ENCODE assay signal across 8 cellular contexts in genomic region chr17:7241047-7241733, GRCh38. TPM values are rescaled to one million over a fixed set of nuclear protein-coding genes. Genes with fewer than 3 reads are reported as not detected.
DNase-seq lines count a peak whose midpoint lies in the region; ATAC-seq and TF ChIP-seq lines count a peak whose summit lies in the region.

No MANE protein-coding gene starts in this region.

- ATAC-seq in HG03108 (IDR thresholded peaks at IDR 0.05; ENCODE audit: unreplicated experiment) = no peak
- no peak for ATAC-seq in HG03342 (IDR thresholded peaks at IDR 0.05; ENCODE audit: unreplicated experiment)

- H3K27ac ChIP-seq in BLaER1 = peak overlapping the region; percentile 84
- H3K27ac ChIP-seq in Karpas-422 (ENCODE audit: low read length) = peak overlapping the region; percentile 76

- no peaks in the 10 kb centered on the region for H3K9me3 ChIP-seq in BLaER1
- no peaks in the 10 kb centered on the region for H3K9me3 ChIP-seq in Karpas-422 (ENCODE audit: low read length)

- peaks cover 25% of the 10 kb centered on the region for H4K20me1 ChIP-seq in BLaER1
- peaks cover 12% of the 10 kb centered on the region; the same call in 1 of the 2 replicates for H4K20me1 ChIP-seq in Karpas-422 (ENCODE audit: insufficient read depth, low read depth, low read length)

- H2AFZ ChIP-seq in Karpas-422 (ENCODE audit: low read length) = no peak overlapping the region

- no peaks in the 10 kb centered on the region for H3K27me3 Mint-ChIP-seq in dendritic cell treated with granulocyte-macrophage colony-stimulating factor and Interleukin-4, amounts not matched to agents 40 ng/mL and 50 ng/mL, for 4 days
- H3K27me3 Mint-ChIP-seq in nephron (ENCODE audit: low read depth) = no peaks in the 10 kb centered on the region

- H3K4me1 Mint-ChIP-seq in dendritic cell treated with granulocyte-macrophage colony-stimulating factor and Interleukin-4, amounts not matched to agents 40 ng/mL and 50 ng/mL, for 4 days (ENCODE audit: low read depth) = peaks cover 54% of the 10 kb centered on the region
- H3K4me1 Mint-ChIP-seq in nephron = peaks cover 46% of the 10 kb centered on the region

- DNase-seq in Karpas-422 (no peak), occipital lobe (lab: John Stamatoyannopoulos, UW) (no peak), amygdala (lab: John Stamatoyannopoulos, UW) (no peak)

- peak overlapping the region; percentile 82 for H3K4me2 ChIP-seq in BLaER1
- H3K4me2 ChIP-seq in Karpas-422 (ENCODE audit: low read depth, low read length, poor library complexity, severe bottlenecking) = peak overlapping the region; percentile 76

- H3K27me3 ChIP-seq in BLaER1 (no peaks in the 10 kb centered on the region), Karpas-422 (ENCODE audit: low read length) (no peaks in the 10 kb centered on the region)

- H3K4me3 ChIP-seq in BLaER1 (peak overlapping the region; percentile 92), Karpas-422 (ENCODE audit: low read length) (peak overlapping the region; percentile 97)

- peaks cover 34% of the 10 kb centered on the region for H3K79me2 ChIP-seq in Karpas-422 (ENCODE audit: low read length)

- intact Hi-C loops in dendritic cell treated with granulocyte-macrophage colony-stimulating factor and Interleukin-4, amounts not matched to agents 40 ng/mL and 50 ng/mL, for 4 days (cut with micrococcal nuclease) = loop anchor here (5.0 kb wide), 1 partner anchor 41 kb away; the partner anchor contains the start of gene SLC2A4

- no peak for TF ChIP-seq CTCF in nephron (IDR thresholded peaks at IDR 0.05; ENCODE audit: unreplicated experiment in 3 of 3)

- peak overlapping the region; percentile 98 for H3K27ac Mint-ChIP-seq in dendritic cell treated with granulocyte-macrophage colony-stimulating factor and Interleukin-4, amounts not matched to agents 40 ng/mL and 50 ng/mL, for 4 days
- H3K27ac Mint-ChIP-seq in nephron = peak overlapping the region; percentile 99

- H3K9me3 Mint-ChIP-seq in dendritic cell treated with granulocyte-macrophage colony-stimulating factor and Interleukin-4, amounts not matched to agents 40 ng/mL and 50 ng/mL, for 4 days = no peaks in the 10 kb centered on the region
- H3K9me3 Mint-ChIP-seq in nephron = no peaks in the 10 kb centered on the region

- H3K36me3 ChIP-seq in BLaER1 = peaks cover 52% of the 10 kb centered on the region
- peaks cover 13% of the 10 kb centered on the region; the same call in 1 of the 2 replicates for H3K36me3 ChIP-seq in Karpas-422 (ENCODE audit: insufficient read depth, low read length)

- peak overlapping the region; percentile 92 for H3K9ac ChIP-seq in BLaER1
- peak overlapping the region; percentile 98 for H3K9ac ChIP-seq in Karpas-422 (ENCODE audit: low read length)

- H3K9me2 ChIP-seq in Karpas-422 (replicated peaks; ENCODE audit: insufficient read depth, low read length) = no peaks in the 10 kb centered on the region

- H3K4me3 Mint-ChIP-seq in dendritic cell treated with granulocyte-macrophage colony-stimulating factor and Interleukin-4, amounts not matched to agents 40 ng/mL and 50 ng/mL, for 4 days = peak overlapping the region; percentile 98
- peak overlapping the region; percentile 96 to 100 (median 96) for H3K4me3 Mint-ChIP-seq in nephron

- H3K4me1 ChIP-seq in BLaER1 = peaks cover 39% of the 10 kb centered on the region
- peaks cover 46% of the 10 kb centered on the region for H3K4me1 ChIP-seq in Karpas-422 (ENCODE audit: low read length)

- peaks cover 95% of the 10 kb centered on the region for H3K36me3 Mint-ChIP-seq in dendritic cell treated with granulocyte-macrophage colony-stimulating factor and Interleukin-4, amounts not matched to agents 40 ng/mL and 50 ng/mL, for 4 days (ENCODE audit: low read depth)
- peaks cover 54% of the 10 kb centered on the region for H3K36me3 Mint-ChIP-seq in nephron (ENCODE audit: low read depth)

RNA-seq across cellular contexts. Expression of gene GABARAP, which starts 1.1 kb away (rescaled TPM):
- total RNA-seq in Karpas-422 (2014; rRNA removed; shearing (Covaris generic); ENCODE audit: low replicate concordance) = 218 and 301 TPM in 2 replicates
- total RNA-seq in occipital lobe = 93.3 TPM

RNA-seq across cellular contexts. Expression of gene PHF23, which starts 1.9 kb away (rescaled TPM):
- 36.7 and 69.3 TPM in 2 replicates for total RNA-seq in Karpas-422 (2014; rRNA removed; shearing (Covaris generic); ENCODE audit: low replicate concordance)
- 33.7 TPM for total RNA-seq in occipital lobe

RNA-seq across cellular contexts. Expression of gene DVL2, which starts 6.9 kb away (rescaled TPM):
- total RNA-seq in Karpas-422 (2014; rRNA removed; shearing (Covaris generic); ENCODE audit: low replicate concordance) = 75.2 and 117 TPM in 2 replicates
- total RNA-seq in occipital lobe = 49.1 TPM

RNA-seq across cellular contexts. Expression of gene CTDNEP1, which starts 10.3 kb away (rescaled TPM):
- 52.6 and 87.8 TPM in 2 replicates for total RNA-seq in Karpas-422 (2014; rRNA removed; shearing (Covaris generic); ENCODE audit: low replicate concordance)
- 26.5 TPM for total RNA-seq in occipital lobe

RNA-seq across cellular contexts. Expression of gene ELP5, which starts 10.8 kb away (rescaled TPM):
- 38.8 and 53.4 TPM in 2 replicates for total RNA-seq in Karpas-422 (2014; rRNA removed; shearing (Covaris generic); ENCODE audit: low replicate concordance)
- 25.4 TPM for total RNA-seq in occipital lobe
